Comparison of ENCODE assay signal across 12 cellular contexts in the genomic region with DNA sequence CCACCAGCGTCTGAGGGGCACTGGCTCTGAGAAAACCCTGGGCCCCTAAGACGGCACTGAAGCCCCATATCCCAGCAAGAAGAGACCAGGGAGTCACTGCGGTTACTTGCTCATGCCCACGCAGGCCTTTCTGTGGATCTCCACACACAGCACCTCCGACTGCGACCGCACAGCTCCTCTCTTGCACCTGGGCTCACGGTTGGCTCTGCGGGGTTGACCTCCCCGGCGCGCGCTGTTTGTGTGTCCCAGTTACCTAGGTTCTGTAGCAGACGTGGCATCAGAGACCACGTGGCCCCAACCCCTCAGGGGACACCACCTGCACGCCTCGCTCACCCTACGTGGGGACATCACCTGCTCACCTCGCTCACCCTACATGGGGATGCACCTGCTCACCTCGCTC. TPM values are rescaled to one million over a fixed set of nuclear protein-coding genes. Genes with fewer than 3 reads are reported as not detected.
DNase-seq lines count a peak whose midpoint lies in the region; ATAC-seq, FAIRE-seq and TF ChIP-seq lines count a peak whose summit lies in the region.
"Had no signal": no experiment of that assay in that cellular context is flagged by ENCODE, and none has a peak within 500 bp of the region (broad histone marks: within the 10 kb centered on the region; RNA-seq: fewer than 3 reads in every experiment).

No MANE protein-coding gene starts in this region.

- no peak overlapping the region for H3K4me3 Mint-ChIP-seq in activated naive CD4-positive, alpha-beta T cell treated with anti-CD3 and anti-CD28 coated beads for 36 hours
- H3K4me3 Mint-ChIP-seq in naive B cell = no peak overlapping the region
- H3K4me3 Mint-ChIP-seq: activated T-helper 17 cell treated with anti-CD3 and anti-CD28 coated beads, Interleukin-2, amount 50 U/mL, for 72 hours; naive thymus-derived CD8-positive, alpha-beta T cell had no signal

- TF ChIP-seq RAD21 in GM12878 (IDR thresholded peaks at IDR 0.05; ENCODE audit: insufficient read depth, low read depth, low read length) = no peak

- H3K9me3 ChIP-seq in GM12878 (replicated peaks; ENCODE audit: control insufficient read depth, insufficient read depth, low read length) (no peaks in the 10 kb centered on the region), upper lobe of left lung (no peaks in the 10 kb centered on the region)

- ATAC-seq in GM12878 (no peak), naive B cell (ENCODE audit: low read depth in 2 of 2) (peak; percentile 35 to 62), upper lobe of left lung (ENCODE audit: low FRiP score in 2 of 2) (no peak)
- ATAC-seq: activated T-helper 17 cell treated with anti-CD3 and anti-CD28 coated beads, Interleukin-2, amount 50 U/mL, for 72 hours; naive thymus-derived CD8-positive, alpha-beta T cell had no signal

- H3K9ac ChIP-seq in GM12878 (ENCODE audit: control insufficient read depth, insufficient read depth, low read length) = no peak overlapping the region

- H3K27me3 Mint-ChIP-seq in activated naive CD4-positive, alpha-beta T cell treated with anti-CD3 and anti-CD28 coated beads for 36 hours (ENCODE audit: low read depth) = no peaks in the 10 kb centered on the region
- H3K27me3 Mint-ChIP-seq in naive B cell = no peaks in the 10 kb centered on the region
- H3K27me3 Mint-ChIP-seq: activated T-helper 17 cell treated with anti-CD3 and anti-CD28 coated beads, Interleukin-2, amount 50 U/mL, for 72 hours; naive thymus-derived CD8-positive, alpha-beta T cell had no signal

- SMC1A ChIA-PET in GM12878 (lab: Charles Lee; ENCODE audit: uncharacterized antibody, unreplicated experiment) = no interaction called here

- H3K4me2 ChIP-seq in GM12878 (ENCODE audit: control insufficient read depth, insufficient read depth) = no peak overlapping the region

- H3K4me1 Mint-ChIP-seq in activated naive CD4-positive, alpha-beta T cell treated with anti-CD3 and anti-CD28 coated beads for 36 hours (ENCODE audit: low read depth) = peaks cover 12% of the 10 kb centered on the region
- H3K4me1 Mint-ChIP-seq in naive B cell = peaks cover 36 to 49% (median 41%) of the 10 kb centered on the region in 3 donors

- no peak overlapping the region for H3K4me3 ChIP-seq in GM12878
- H3K4me3 ChIP-seq in upper lobe of left lung = no peak overlapping the region

- TF ChIP-seq POLR2A in GM12878 (IDR thresholded peaks at IDR 0.05; ENCODE audit: low read depth, low read length) = no peak
- peak in 1 of 4 donors; percentile 4 for TF ChIP-seq POLR2A in upper lobe of left lung (IDR thresholded peaks at IDR 0.05)

- peaks cover 35% of the 10 kb centered on the region for H3K79me2 ChIP-seq in GM12878 (ENCODE audit: control insufficient read depth, insufficient read depth, low read length)

- H3K9me3 Mint-ChIP-seq in activated naive CD4-positive, alpha-beta T cell treated with anti-CD3 and anti-CD28 coated beads for 36 hours = no peaks in the 10 kb centered on the region
- no peaks in the 10 kb centered on the region for H3K9me3 Mint-ChIP-seq in naive B cell
- H3K9me3 Mint-ChIP-seq: activated T-helper 17 cell treated with anti-CD3 and anti-CD28 coated beads, Interleukin-2, amount 50 U/mL, for 72 hours; naive thymus-derived CD8-positive, alpha-beta T cell had no signal

- H3K4me1 ChIP-seq in GM12878 (ENCODE audit: control insufficient read depth, insufficient read depth, low read length) (peaks cover 6% of the 10 kb centered on the region), upper lobe of left lung (peaks cover 20 to 74% (median 50%) of the 10 kb centered on the region in 4 donors)

- CTCF ChIA-PET in activated naive CD4-positive, alpha-beta T cell treated with anti-CD3 and anti-CD28 coated beads for 36 hours (lab: Charles Lee) = no interaction called here
- CTCF ChIA-PET in GM12878 (lab: Yijun Ruan, JAX) = interaction anchor here (0.8 to 1.0 kb wide), 2 partner anchors 10 to 133 kb away, joined by 3 read pairs; no protein-coding TSS in a partner anchor

- H3K27me3 ChIP-seq in GM12878 (replicated peaks in 1 of 2; ENCODE audit: control insufficient read depth in 2 of 2, insufficient read depth in 2 of 2, low read length in 1 of 2) (no peaks in the 10 kb centered on the region), upper lobe of left lung (no peaks in the 10 kb centered on the region)

- POLR2A ChIA-PET in GM12878 (lab: Charles Lee) = no interaction called here

- RAD21 ChIA-PET in GM12878 (lab: Charles Lee; ENCODE audit: unreplicated experiment) = no interaction called here

- TF ChIP-seq CTCF in GM12878 (IDR thresholded peaks at IDR 0.05 in 2 of 3, conservative IDR thresholded peaks at IDR 0.05 in 1 of 3; ENCODE audit: control insufficient read depth in 2 of 3, extremely low read depth in 1 of 3, insufficient read depth in 1 of 3, low read depth in 3 of 3, low read length in 3 of 3) (no peak), upper lobe of left lung (IDR thresholded peaks at IDR 0.05) (no peak)

- no peak for FAIRE-seq in GM12878 (lab: Jason Lieb, UNC)
- FAIRE-seq: small intestine had no signal

- H2AFZ ChIP-seq in GM12878 (ENCODE audit: control insufficient read depth, low read depth, low read length) = no peak overlapping the region

- WGBS in GM12878 (ENCODE audit: insufficient coverage, insufficient replicate concordance, low lambda C conversion rate, missing lambda C conversion rate) = 68% methylated on average over 20 of the region's 20 CpGs
- 97% methylated on average over 18 to 20 of the region's 20 CpGs for WGBS in upper lobe of left lung, 2 donors

- intact Hi-C loops in activated naive CD4-positive, alpha-beta T cell treated with anti-CD3 and anti-CD28 coated beads for 36 hours (cut with micrococcal nuclease) = no loop called here
- intact Hi-C loops in GM12878 (cut with micrococcal nuclease; ENCODE audit: unreplicated experiment) = no loop called here

- in situ Hi-C loops in GM12878 (cut with MboI) = no loop called here

- H3K27ac ChIP-seq in GM12878 (ENCODE audit: control insufficient read depth, insufficient read depth) (no peak overlapping the region), upper lobe of left lung (peak overlapping the region in 1 of 4 donors; percentile 5)

- TF ChIP-seq EP300 in GM12878 (IDR thresholded peaks at IDR 0.05; ENCODE audit: borderline replicate concordance in 1 of 2, control insufficient read depth in 1 of 2, low read depth in 2 of 2, low read length in 2 of 2) (no peak), upper lobe of left lung (IDR thresholded peaks at IDR 0.05) (no peak)

- H3K36me3 ChIP-seq in GM12878 (ENCODE audit: control insufficient read depth in 2 of 2, insufficient read depth in 2 of 2, low read length in 1 of 2) (peaks cover 12 to 41% of the 10 kb centered on the region in 2 experiments), upper lobe of left lung (peaks cover 3 to 72% (median 39%) of the 10 kb centered on the region in 4 donors)

- peak; percentile 3 for DNase-seq in activated naive CD4-positive, alpha-beta T cell treated with anti-CD3 and anti-CD28 coated beads for 36 hours
- no peak for DNase-seq in activated naive CD4-positive, alpha-beta T cell (lab: John Stamatoyannopoulos, UW)
- no peak for DNase-seq in GM12878 (ENCODE audit: low read depth, low spot score)
- no peak for DNase-seq in naive B cell
- DNase-seq in upper lobe of left lung = peak; percentile 20 to 78
- DNase-seq in globus pallidus (ENCODE audit: low spot score) = no peak
- no peak for DNase-seq in SHP77 (lab: John Stamatoyannopoulos, UW)
- DNase-seq in SW 1271 (lab: John Stamatoyannopoulos, UW) = no peak
- DNase-seq: kidney glomerular epithelial cell, small intestine had no signal

- no peaks in the 10 kb centered on the region; the same call in 1 of the 2 replicates for H4K20me1 ChIP-seq in GM12878 (ENCODE audit: control insufficient read depth, insufficient read depth)

- no peak overlapping the region for H3K27ac Mint-ChIP-seq in activated naive CD4-positive, alpha-beta T cell treated with anti-CD3 and anti-CD28 coated beads for 36 hours
- peak overlapping the region in 2 of 6 donors; percentile 82 to 89 for H3K27ac Mint-ChIP-seq in naive B cell
- H3K27ac Mint-ChIP-seq: activated T-helper 17 cell treated with anti-CD3 and anti-CD28 coated beads, Interleukin-2, amount 50 U/mL, for 72 hours had no signal

- BruUV-seq in GM12878 (replicated peaks; lab: Mats Ljungman, UMichigan) = no TSS peak

- H3K36me3 Mint-ChIP-seq in activated naive CD4-positive, alpha-beta T cell treated with anti-CD3 and anti-CD28 coated beads for 36 hours (ENCODE audit: low read depth) = peaks cover 6% of the 10 kb centered on the region
- H3K36me3 Mint-ChIP-seq in naive B cell = peaks cover 0 to 5% of the 10 kb centered on the region in 2 donors

TF ChIP-seq in GM12878, 131 proteins besides CTCF, POLR2A, EP300 and RAD21:
- no peak for TF ChIP-seq PML (IDR thresholded peaks at IDR 0.05; ENCODE audit: low read length)
- peak; percentile 42; the same call in 1 of the 2 replicates for TF ChIP-seq TCF3 (IDR thresholded peaks at IDR 0.05; ENCODE audit: borderline replicate concordance, insufficient read depth, low read depth, low read length)
- no peak for TF ChIP-seq SMAD5 (IDR thresholded peaks at IDR 0.05; ENCODE audit: low read depth)
- TF ChIP-seq MEF2B (IDR thresholded peaks at IDR 0.05; ENCODE audit: partially characterized antibody, poor library complexity, severe bottlenecking) = no peak
TF ChIP-seq in GM12878: peak in this region for 1.

RNA-seq across cellular contexts. Expression of a gene that starts 12.7 kb away (rescaled TPM):
- 10 to 100 TPM; 31.2 to 34.1 TPM for total RNA-seq in activated naive CD4-positive, alpha-beta T cell treated with anti-CD3 and anti-CD28 coated beads for 36 hours
- total RNA-seq in GM12878 (2013; cell fraction: nucleolus; rRNA removed) = 365 and 373 TPM in 2 replicates
- total RNA-seq in GM12878 (2014; rRNA removed) = 67.6 and 74.7 TPM in 2 replicates
- total RNA-seq in GM12878 (2014; rRNA removed; fragmentation: Illumina TruSeq; extraction: Trizol) = 58.9 and 59.4 TPM in 2 replicates
- 109 TPM in 2 replicates for total RNA-seq in GM12878 (2021)
- 26.1 TPM for polyA plus RNA-seq in GM12878 (2011; ENCODE audit: low read depth)
- polyA plus RNA-seq in GM12878 (2011; rRNA removed) = 63.6 and 70.6 TPM in 2 replicates
- polyA plus RNA-seq in GM12878 (2011; cell fraction: cytosol; rRNA removed) = 70.3 and 92.5 TPM in 2 replicates
- 197 and 246 TPM in 2 replicates for polyA plus RNA-seq in GM12878 (2011; cell fraction: nucleus; rRNA removed)
- 41.3 and 58.7 TPM in 2 replicates for polyA plus RNA-seq in GM12878 (2012)
- 84.5 and 93.5 TPM in 2 replicates for polyA plus RNA-seq in GM12878 (2014; fragmentation: Illumina TruSeq; extraction: Trizol)
- polyA plus RNA-seq in GM12878 (2014; fragmentation: Nextera tagmentation; extraction: Ambion mirVana) = 1 to 10 TPM; 2.3 to 7.0 TPM
- 94.1 and 94.8 TPM in 2 replicates for polyA plus RNA-seq in GM12878 (2014; rRNA removed)
- polyA plus RNA-seq in GM12878 (2016; fragmentation: Nextera tagmentation; extraction: Ambion mirVana) = 10 to 100 TPM; 60.2 to 82.4 TPM
- polyA minus RNA-seq in GM12878 (2011; rRNA and poly(A)+ RNA removed) = 43.1 and 54.4 TPM in 2 replicates
- 25.0 and 34.6 TPM in 2 replicates for polyA minus RNA-seq in GM12878 (2011; cell fraction: cytosol; rRNA and poly(A)+ RNA removed)
- 71.8 and 93.6 TPM in 2 replicates for polyA minus RNA-seq in GM12878 (2011; cell fraction: nucleus; rRNA and poly(A)+ RNA removed)
- polyA plus RNA-seq in naive B cell (ENCODE audit: low read depth in 6 of 6) = 10 to 100 TPM; 19.5 to 63.3 (median 52.7) TPM
- total RNA-seq in upper lobe of left lung = 100 to 1,000 TPM; 403 to 922 (median 538) TPM

Comparison
In these comparisons a context has a peak if more than half of its experiments do, and no peak if none do; other contexts are left out.
1. DNase-seq: peak in activated naive CD4-positive, alpha-beta T cell treated with anti-CD3 and anti-CD28 coated beads for 36 hours (single experiment) and upper lobe of left lung (2 of 2); none in activated naive CD4-positive, alpha-beta T cell (0 of 4), GM12878 (single experiment), naive B cell (single experiment), globus pallidus (single experiment), SHP77 (0 of 2) and SW 1271 (0 of 2).
2. ATAC-seq: peak in naive B cell (2 of 2); none in GM12878 (single experiment) and upper lobe of left lung (0 of 2).